ENCODE assay signal across 2 cellular contexts in the genomic region with DNA sequence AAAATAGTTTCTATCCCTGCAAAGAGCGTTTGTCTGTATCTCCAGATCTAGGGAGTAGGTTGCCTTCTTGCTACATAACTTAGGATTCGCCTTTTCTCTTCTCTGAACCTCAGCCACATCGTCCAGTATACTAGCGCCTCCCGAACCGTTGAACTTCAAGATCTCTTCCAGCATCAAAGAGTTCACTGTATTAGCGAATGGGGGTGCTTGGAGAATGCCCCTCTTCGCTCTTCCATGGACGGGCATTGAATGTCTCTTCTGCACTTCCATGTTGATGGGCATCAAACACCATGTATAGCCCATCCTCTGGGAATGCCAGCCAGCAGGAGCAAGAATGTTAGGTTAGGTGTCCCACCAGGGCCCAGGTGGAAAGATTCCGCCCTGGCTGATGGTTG.
TF ChIP-seq lines count a peak whose summit lies in the region.

No MANE protein-coding gene starts in this region.

TF ChIP-seq in GM23338, 12 proteins besides CTCF, POLR2A, EP300 and RAD21 (continues in another document):
- TF ChIP-seq, protein P1, sequence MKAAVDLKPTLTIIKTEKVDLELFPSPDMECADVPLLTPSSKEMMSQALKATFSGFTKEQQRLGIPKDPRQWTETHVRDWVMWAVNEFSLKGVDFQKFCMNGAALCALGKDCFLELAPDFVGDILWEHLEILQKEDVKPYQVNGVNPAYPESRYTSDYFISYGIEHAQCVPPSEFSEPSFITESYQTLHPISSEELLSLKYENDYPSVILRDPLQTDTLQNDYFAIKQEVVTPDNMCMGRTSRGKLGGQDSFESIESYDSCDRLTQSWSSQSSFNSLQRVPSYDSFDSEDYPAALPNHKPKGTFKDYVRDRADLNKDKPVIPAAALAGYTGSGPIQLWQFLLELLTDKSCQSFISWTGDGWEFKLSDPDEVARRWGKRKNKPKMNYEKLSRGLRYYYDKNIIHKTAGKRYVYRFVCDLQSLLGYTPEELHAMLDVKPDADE (IDR thresholded peaks at IDR 0.05), result no peak
- TF ChIP-seq NANOG (IDR thresholded peaks at IDR 0.05; ENCODE audit: borderline replicate concordance), result no peak
- no peak for TF ChIP-seq EZH2 (IDR thresholded peaks at IDR 0.05; ENCODE audit: low read depth, unreplicated experiment)
- TF ChIP-seq CREB1 (CRISPR knock-in tag; IDR thresholded peaks at IDR 0.05; ENCODE audit: low read depth), result no peak
- TF ChIP-seq STAT1 (IDR thresholded peaks at IDR 0.05; ENCODE audit: unreplicated experiment), result no peak
- TF ChIP-seq, protein P2, sequence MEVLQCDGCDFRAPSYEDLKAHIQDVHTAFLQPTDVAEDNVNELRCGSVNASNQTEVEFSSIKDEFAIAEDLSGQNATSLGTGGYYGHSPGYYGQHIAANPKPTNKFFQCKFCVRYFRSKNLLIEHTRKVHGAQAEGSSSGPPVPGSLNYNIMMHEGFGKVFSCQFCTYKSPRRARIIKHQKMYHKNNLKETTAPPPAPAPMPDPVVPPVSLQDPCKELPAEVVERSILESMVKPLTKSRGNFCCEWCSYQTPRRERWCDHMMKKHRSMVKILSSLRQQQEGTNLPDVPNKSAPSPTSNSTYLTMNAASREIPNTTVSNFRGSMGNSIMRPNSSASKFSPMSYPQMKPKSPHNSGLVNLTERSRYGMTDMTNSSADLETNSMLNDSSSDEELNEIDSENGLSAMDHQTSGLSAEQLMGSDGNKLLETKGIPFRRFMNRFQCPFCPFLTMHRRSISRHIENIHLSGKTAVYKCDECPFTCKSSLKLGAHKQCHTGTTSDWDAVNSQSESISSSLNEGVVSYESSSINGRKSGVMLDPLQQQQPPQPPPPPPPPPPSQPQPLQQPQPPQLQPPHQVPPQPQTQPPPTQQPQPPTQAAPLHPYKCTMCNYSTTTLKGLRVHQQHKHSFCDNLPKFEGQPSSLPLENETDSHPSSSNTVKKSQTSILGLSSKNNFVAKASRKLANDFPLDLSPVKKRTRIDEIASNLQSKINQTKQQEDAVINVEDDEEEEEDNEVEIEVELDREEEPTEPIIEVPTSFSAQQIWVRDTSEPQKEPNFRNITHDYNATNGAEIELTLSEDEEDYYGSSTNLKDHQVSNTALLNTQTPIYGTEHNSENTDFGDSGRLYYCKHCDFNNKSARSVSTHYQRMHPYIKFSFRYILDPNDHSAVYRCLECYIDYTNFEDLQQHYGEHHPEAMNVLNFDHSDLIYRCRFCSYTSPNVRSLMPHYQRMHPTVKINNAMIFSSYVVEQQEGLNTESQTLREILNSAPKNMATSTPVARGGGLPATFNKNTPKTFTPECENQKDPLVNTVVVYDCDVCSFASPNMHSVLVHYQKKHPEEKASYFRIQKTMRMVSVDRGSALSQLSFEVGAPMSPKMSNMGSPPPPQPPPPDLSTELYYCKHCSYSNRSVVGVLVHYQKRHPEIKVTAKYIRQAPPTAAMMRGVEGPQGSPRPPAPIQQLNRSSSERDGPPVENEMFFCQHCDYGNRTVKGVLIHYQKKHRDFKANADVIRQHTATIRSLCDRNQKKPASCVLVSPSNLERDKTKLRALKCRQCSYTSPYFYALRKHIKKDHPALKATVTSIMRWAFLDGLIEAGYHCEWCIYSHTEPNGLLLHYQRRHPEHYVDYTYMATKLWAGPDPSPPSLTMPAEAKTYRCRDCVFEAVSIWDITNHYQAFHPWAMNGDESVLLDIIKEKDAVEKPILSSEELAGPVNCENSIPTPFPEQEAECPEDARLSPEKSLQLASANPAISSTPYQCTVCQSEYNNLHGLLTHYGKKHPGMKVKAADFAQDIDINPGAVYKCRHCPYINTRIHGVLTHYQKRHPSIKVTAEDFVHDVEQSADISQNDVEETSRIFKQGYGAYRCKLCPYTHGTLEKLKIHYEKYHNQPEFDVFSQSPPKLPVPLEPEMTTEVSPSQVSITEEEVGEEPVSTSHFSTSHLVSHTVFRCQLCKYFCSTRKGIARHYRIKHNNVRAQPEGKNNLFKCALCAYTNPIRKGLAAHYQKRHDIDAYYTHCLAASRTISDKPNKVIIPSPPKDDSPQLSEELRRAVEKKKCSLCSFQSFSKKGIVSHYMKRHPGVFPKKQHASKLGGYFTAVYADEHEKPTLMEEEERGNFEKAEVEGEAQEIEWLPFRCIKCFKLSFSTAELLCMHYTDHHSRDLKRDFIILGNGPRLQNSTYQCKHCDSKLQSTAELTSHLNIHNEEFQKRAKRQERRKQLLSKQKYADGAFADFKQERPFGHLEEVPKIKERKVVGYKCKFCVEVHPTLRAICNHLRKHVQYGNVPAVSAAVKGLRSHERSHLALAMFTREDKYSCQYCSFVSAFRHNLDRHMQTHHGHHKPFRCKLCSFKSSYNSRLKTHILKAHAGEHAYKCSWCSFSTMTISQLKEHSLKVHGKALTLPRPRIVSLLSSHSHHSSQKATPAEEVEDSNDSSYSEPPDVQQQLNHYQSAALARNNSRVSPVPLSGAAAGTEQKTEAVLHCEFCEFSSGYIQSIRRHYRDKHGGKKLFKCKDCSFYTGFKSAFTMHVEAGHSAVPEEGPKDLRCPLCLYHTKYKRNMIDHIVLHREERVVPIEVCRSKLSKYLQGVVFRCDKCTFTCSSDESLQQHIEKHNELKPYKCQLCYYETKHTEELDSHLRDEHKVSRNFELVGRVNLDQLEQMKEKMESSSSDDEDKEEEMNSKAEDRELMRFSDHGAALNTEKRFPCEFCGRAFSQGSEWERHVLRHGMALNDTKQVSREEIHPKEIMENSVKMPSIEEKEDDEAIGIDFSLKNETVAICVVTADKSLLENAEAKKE (CRISPR knock-in tag; IDR thresholded peaks at IDR 0.05), result no peak
- TF ChIP-seq POLR2AphosphoS5 (IDR thresholded peaks at IDR 0.05; ENCODE audit: low read depth), result no peak
- TF ChIP-seq, protein P3, sequence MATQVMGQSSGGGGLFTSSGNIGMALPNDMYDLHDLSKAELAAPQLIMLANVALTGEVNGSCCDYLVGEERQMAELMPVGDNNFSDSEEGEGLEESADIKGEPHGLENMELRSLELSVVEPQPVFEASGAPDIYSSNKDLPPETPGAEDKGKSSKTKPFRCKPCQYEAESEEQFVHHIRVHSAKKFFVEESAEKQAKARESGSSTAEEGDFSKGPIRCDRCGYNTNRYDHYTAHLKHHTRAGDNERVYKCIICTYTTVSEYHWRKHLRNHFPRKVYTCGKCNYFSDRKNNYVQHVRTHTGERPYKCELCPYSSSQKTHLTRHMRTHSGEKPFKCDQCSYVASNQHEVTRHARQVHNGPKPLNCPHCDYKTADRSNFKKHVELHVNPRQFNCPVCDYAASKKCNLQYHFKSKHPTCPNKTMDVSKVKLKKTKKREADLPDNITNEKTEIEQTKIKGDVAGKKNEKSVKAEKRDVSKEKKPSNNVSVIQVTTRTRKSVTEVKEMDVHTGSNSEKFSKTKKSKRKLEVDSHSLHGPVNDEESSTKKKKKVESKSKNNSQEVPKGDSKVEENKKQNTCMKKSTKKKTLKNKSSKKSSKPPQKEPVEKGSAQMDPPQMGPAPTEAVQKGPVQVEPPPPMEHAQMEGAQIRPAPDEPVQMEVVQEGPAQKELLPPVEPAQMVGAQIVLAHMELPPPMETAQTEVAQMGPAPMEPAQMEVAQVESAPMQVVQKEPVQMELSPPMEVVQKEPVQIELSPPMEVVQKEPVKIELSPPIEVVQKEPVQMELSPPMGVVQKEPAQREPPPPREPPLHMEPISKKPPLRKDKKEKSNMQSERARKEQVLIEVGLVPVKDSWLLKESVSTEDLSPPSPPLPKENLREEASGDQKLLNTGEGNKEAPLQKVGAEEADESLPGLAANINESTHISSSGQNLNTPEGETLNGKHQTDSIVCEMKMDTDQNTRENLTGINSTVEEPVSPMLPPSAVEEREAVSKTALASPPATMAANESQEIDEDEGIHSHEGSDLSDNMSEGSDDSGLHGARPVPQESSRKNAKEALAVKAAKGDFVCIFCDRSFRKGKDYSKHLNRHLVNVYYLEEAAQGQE (IDR thresholded peaks at IDR 0.05; ENCODE audit: unreplicated experiment), result no peak
- no peak for TF ChIP-seq ZNF114 (CRISPR knock-in tag; IDR thresholded peaks at IDR 0.05)
- no peak for TF ChIP-seq EZH2phosphoT487 (IDR thresholded peaks at IDR 0.05; ENCODE audit: unreplicated experiment)

TF ChIP-seq in K562, 482 proteins besides CTCF, POLR2A, EP300 and RAD21 (continued from another document):
- TF ChIP-seq, protein P4, sequence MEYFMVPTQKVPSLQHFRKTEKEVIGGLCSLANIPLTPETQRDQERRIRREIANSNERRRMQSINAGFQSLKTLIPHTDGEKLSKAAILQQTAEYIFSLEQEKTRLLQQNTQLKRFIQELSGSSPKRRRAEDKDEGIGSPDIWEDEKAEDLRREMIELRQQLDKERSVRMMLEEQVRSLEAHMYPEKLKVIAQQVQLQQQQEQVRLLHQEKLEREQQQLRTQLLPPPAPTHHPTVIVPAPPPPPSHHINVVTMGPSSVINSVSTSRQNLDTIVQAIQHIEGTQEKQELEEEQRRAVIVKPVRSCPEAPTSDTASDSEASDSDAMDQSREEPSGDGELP (CRISPR knock-in tag; IDR thresholded peaks at IDR 0.05; ENCODE audit: borderline replicate concordance), result no peak
